In genomic region chr19:32362318-32362691, GRCh38 we compare ENCODE assay signal across 30 cellular contexts. TPM values are rescaled to one million over a fixed set of nuclear protein-coding genes. Genes with fewer than 3 reads are reported as not detected.
DNase-seq lines count a peak whose midpoint lies in the region; ATAC-seq and TF ChIP-seq lines count a peak whose summit lies in the region.
"Had no signal": no experiment of that assay in that cellular context is flagged by ENCODE, and none has a peak within 500 bp of the region (broad histone marks: within the 10 kb centered on the region; RNA-seq: fewer than 3 reads in every experiment).

No MANE protein-coding gene starts in this region.

- in situ Hi-C loops in G401 (cut with HindIII; ENCODE audit: low sequenced_read_pairs), result no loop called here

- H3K36me3 Mint-ChIP-seq in activated CD4-positive, alpha-beta T cell treated with anti-CD3 and anti-CD28 coated beads for 36 hours (ENCODE audit: low read depth), result peaks cover 60% of the 10 kb centered on the region

- no peak for DNase-seq in activated CD4-positive, alpha-beta T cell treated with anti-CD3 and anti-CD28 coated beads for 36 hours
- DNase-seq in activated CD4-positive, alpha-beta T cell treated with anti-CD3 and anti-CD28 coated beads, Interleukin-2, amount 50 U/mL, for 1 hour, result no peak
- DNase-seq in dorsolateral prefrontal cortex (no peak), prostate gland (ENCODE audit: low spot score) (no peak), aorta (no peak), retina (no peak), G401 (ENCODE audit: low spot score) (no peak), inferior parietal cortex (ENCODE audit: extremely low spot score) (no peak)
- DNase-seq: 8988T; activated CD8-positive, alpha-beta memory T cell treated with anti-CD3 and anti-CD28 coated beads for 24 hours; activated gamma-delta T cell treated with Interleukin-2 at 50 U/mL for 16 hours; activated naive CD8-positive, alpha-beta T cell treated with anti-CD3 and anti-CD28 coated beads, Interleukin-2, amount 50 U/mL, for 24 hours; activated T-cell treated with anti-CD3 and anti-CD28 coated beads, Interleukin-2, amount 50 U/mL, for 1 hour; brain microvascular endothelial cell; CD4-positive, alpha-beta T cell; heart right ventricle; left cardiac atrium; mesenchymal stem cell; NCI-H1417 treated with DMSO at 0.1 percent for 48 hours; NCI-H2107; NCI-H82; posterior cingulate gyrus; sigmoid colon; SK-N-SH; T-helper 2 cell had no signal

- no peak for TF ChIP-seq POLR2A in prostate gland (IDR thresholded peaks at IDR 0.05)

- H3K27me3 ChIP-seq in dorsolateral prefrontal cortex (no peaks in the 10 kb centered on the region), prostate gland (replicated peaks; ENCODE audit: insufficient read depth) (no peaks in the 10 kb centered on the region), aorta (ENCODE audit: control insufficient read depth in 1 of 2, insufficient read depth in 2 of 2, low read length in 1 of 2) (no peaks in the 10 kb centered on the region)
- H3K27me3 ChIP-seq: brain microvascular endothelial cell, neural progenitor cell, sigmoid colon, vagina had no signal

- H3K4me1 Mint-ChIP-seq in activated CD4-positive, alpha-beta T cell treated with anti-CD3 and anti-CD28 coated beads for 36 hours, result peaks cover 40% of the 10 kb centered on the region
- H3K4me1 Mint-ChIP-seq: neural progenitor cell had no signal

- no peaks in the 10 kb centered on the region for H3K9me3 ChIP-seq in prostate gland
- no peaks in the 10 kb centered on the region for H3K9me3 ChIP-seq in aorta (ENCODE audit: control insufficient read depth, low read length)
- H3K9me3 ChIP-seq: heart right ventricle, sigmoid colon, SK-N-SH, vagina had no signal

- intact Hi-C loops in activated CD4-positive, alpha-beta T cell treated with anti-CD3 and anti-CD28 coated beads for 36 hours (cut with DNase I, micrococcal nuclease), result no loop called here
- intact Hi-C loops in dorsolateral prefrontal cortex (cut with DNase I), result no loop called here
- intact Hi-C loops in prostate gland (cut with DNase I), result no loop called here
- intact Hi-C loops in aorta (cut with DNase I), result no loop called here

- peak overlapping the region in 56 of 59 donors; percentile 19 to 95 (median 88) for H3K27ac ChIP-seq in dorsolateral prefrontal cortex
- H3K27ac ChIP-seq in prostate gland, result peak overlapping the region; percentile 87 to 90
- H3K27ac ChIP-seq in aorta (ENCODE audit: low read depth in 1 of 2, low read length in 2 of 2), result peak overlapping the region; percentile 39 to 40
- H3K27ac ChIP-seq: brain microvascular endothelial cell, neural progenitor cell, RWPE1, vagina had no signal

- CTCF ChIA-PET in activated CD4-positive, alpha-beta T cell treated with anti-CD3 and anti-CD28 coated beads for 36 hours (lab: Charles Lee), result no interaction called here

- H3K27me3 Mint-ChIP-seq in activated CD4-positive, alpha-beta T cell treated with anti-CD3 and anti-CD28 coated beads for 36 hours, result no peaks in the 10 kb centered on the region
- H3K27me3 Mint-ChIP-seq: activated naive CD8-positive, alpha-beta T cell treated with anti-CD3 and anti-CD28 coated beads, Interleukin-2, amount 50 U/mL, for 24 hours; CD4-positive, alpha-beta T cell; stimulated activated naive CD8-positive, alpha-beta T cell treated with anti-CD3 and anti-CD28 coated beads, Interleukin-15, Interleukin-2, amounts not matched to agents 100 ng/mL and 50 ng/mL, for 24 hours had no signal

- H3K36me3 ChIP-seq in prostate gland (no peaks in the 10 kb centered on the region), aorta (ENCODE audit: control insufficient read depth in 1 of 2, insufficient read depth in 2 of 2, low read length in 1 of 2) (peaks cover 4 to 6% of the 10 kb centered on the region in 2 donors)

- peak overlapping the region; percentile 18 for H3K27ac Mint-ChIP-seq in activated CD4-positive, alpha-beta T cell treated with anti-CD3 and anti-CD28 coated beads for 36 hours
- H3K27ac Mint-ChIP-seq: activated naive CD8-positive, alpha-beta T cell treated with anti-CD3 and anti-CD28 coated beads, Interleukin-2, amount 50 U/mL, for 24 hours; CD4-positive, alpha-beta T cell; neural progenitor cell had no signal

- no peak overlapping the region for H3K4me3 Mint-ChIP-seq in activated CD4-positive, alpha-beta T cell treated with anti-CD3 and anti-CD28 coated beads for 36 hours
- H3K4me3 Mint-ChIP-seq: activated naive CD8-positive, alpha-beta T cell treated with anti-CD3 and anti-CD28 coated beads, Interleukin-2, amount 50 U/mL, for 24 hours; CD4-positive, alpha-beta T cell; neural progenitor cell; stimulated activated naive CD8-positive, alpha-beta T cell treated with anti-CD3 and anti-CD28 coated beads, Interleukin-15, Interleukin-2, amounts not matched to agents 100 ng/mL and 50 ng/mL, for 24 hours had no signal

- no peak for TF ChIP-seq CTCF in dorsolateral prefrontal cortex (IDR thresholded peaks at IDR 0.05 in 54 of 56, conservative IDR thresholded peaks at IDR 0.05 in 2 of 56; ENCODE audit: low read depth in 1 of 56, partially characterized antibody in 56 of 56)
- TF ChIP-seq CTCF in prostate gland (IDR thresholded peaks at IDR 0.05), result no peak

- H3K4me1 ChIP-seq in prostate gland (replicated peaks), result peaks cover 21% of the 10 kb centered on the region
- H3K4me1 ChIP-seq in aorta (ENCODE audit: control insufficient read depth in 1 of 2, insufficient read depth in 2 of 2, low read length in 2 of 2), result peaks cover 1 to 3% of the 10 kb centered on the region in 2 donors
- H3K4me1 ChIP-seq: neural progenitor cell had no signal

- no peak for ATAC-seq in activated CD4-positive, alpha-beta T cell treated with anti-CD3 and anti-CD28 coated beads for 36 hours
- ATAC-seq in aorta (ENCODE audit: low FRiP score), result no peak
- ATAC-seq: activated naive CD8-positive, alpha-beta T cell treated with anti-CD3 and anti-CD28 coated beads, Interleukin-2, amount 50 U/mL, for 24 hours; GM12878; heart right ventricle; left cardiac atrium had no signal

- no peak overlapping the region for H3K4me3 ChIP-seq in dorsolateral prefrontal cortex
- H3K4me3 ChIP-seq in prostate gland, result no peak overlapping the region
- H3K4me3 ChIP-seq in aorta (ENCODE audit: low read length in 2 of 2), result no peak overlapping the region
- H3K4me3 ChIP-seq: GM12878, heart right ventricle, neural progenitor cell, sigmoid colon, vagina had no signal

- H3K9me3 Mint-ChIP-seq in activated CD4-positive, alpha-beta T cell treated with anti-CD3 and anti-CD28 coated beads for 36 hours (ENCODE audit: low read depth), result no peaks in the 10 kb centered on the region
- H3K9me3 Mint-ChIP-seq: activated naive CD8-positive, alpha-beta T cell treated with anti-CD3 and anti-CD28 coated beads, Interleukin-2, amount 50 U/mL, for 24 hours; CD4-positive, alpha-beta T cell; neural progenitor cell; stimulated activated naive CD8-positive, alpha-beta T cell treated with anti-CD3 and anti-CD28 coated beads, Interleukin-15, Interleukin-2, amounts not matched to agents 100 ng/mL and 50 ng/mL, for 24 hours had no signal

- WGBS in prostate gland, result 73% methylated on average over 5 of the region's 5 CpGs
- 7 to 11% methylated on average over 5 of the region's 5 CpGs for WGBS in aorta, 2 donors

- POLR2A ChIA-PET in activated CD4-positive, alpha-beta T cell treated with anti-CD3 and anti-CD28 coated beads for 36 hours (lab: Charles Lee), result no interaction called here

RNA-seq across cellular contexts. Expression of gene ZNF507, which starts 16.9 kb away (rescaled TPM):
- total RNA-seq in activated CD4-positive, alpha-beta T cell treated with anti-CD3 and anti-CD28 coated beads for 36 hours, result 10 to 100 TPM; 25.2 to 27.6 TPM
- total RNA-seq in dorsolateral prefrontal cortex, result 10 to 100 TPM; 23.3 to 42.1 (median 34.2) TPM
- total RNA-seq in prostate gland, result 10 to 100 TPM; 19.0 to 37.5 TPM
- total RNA-seq in aorta, result 10 to 100 TPM; 23.2 to 25.1 TPM
- polyA plus RNA-seq in aorta, result 1 to 10 TPM; 5.5 to 8.7 TPM
- total RNA-seq in G401 (2014; rRNA removed; shearing (Covaris generic)), result 5.5 and 10.0 TPM in 2 replicates

RNA-seq across cellular contexts. Expression of gene DPY19L3, which starts 43.3 kb away (rescaled TPM):
- total RNA-seq in activated CD4-positive, alpha-beta T cell treated with anti-CD3 and anti-CD28 coated beads for 36 hours, result 10 to 100 TPM; 14.3 to 14.6 TPM
- total RNA-seq in dorsolateral prefrontal cortex (10 to 100 TPM; 22.7 to 83.2 (median 48.3) TPM), prostate gland (10 to 100 TPM; 53.0 to 66.5 TPM), aorta (10 to 100 TPM; 33.5 to 47.6 TPM)
- 10 to 100 TPM in 1 of 2 donors, 1 to 10 TPM in 1; 5.9 to 12.7 TPM for polyA plus RNA-seq in aorta
- 17.3 and 22.6 TPM in 2 replicates for total RNA-seq in G401 (2014; rRNA removed; shearing (Covaris generic))
